1 cellular context compared by ENCODE assay signal in the genomic region with DNA sequence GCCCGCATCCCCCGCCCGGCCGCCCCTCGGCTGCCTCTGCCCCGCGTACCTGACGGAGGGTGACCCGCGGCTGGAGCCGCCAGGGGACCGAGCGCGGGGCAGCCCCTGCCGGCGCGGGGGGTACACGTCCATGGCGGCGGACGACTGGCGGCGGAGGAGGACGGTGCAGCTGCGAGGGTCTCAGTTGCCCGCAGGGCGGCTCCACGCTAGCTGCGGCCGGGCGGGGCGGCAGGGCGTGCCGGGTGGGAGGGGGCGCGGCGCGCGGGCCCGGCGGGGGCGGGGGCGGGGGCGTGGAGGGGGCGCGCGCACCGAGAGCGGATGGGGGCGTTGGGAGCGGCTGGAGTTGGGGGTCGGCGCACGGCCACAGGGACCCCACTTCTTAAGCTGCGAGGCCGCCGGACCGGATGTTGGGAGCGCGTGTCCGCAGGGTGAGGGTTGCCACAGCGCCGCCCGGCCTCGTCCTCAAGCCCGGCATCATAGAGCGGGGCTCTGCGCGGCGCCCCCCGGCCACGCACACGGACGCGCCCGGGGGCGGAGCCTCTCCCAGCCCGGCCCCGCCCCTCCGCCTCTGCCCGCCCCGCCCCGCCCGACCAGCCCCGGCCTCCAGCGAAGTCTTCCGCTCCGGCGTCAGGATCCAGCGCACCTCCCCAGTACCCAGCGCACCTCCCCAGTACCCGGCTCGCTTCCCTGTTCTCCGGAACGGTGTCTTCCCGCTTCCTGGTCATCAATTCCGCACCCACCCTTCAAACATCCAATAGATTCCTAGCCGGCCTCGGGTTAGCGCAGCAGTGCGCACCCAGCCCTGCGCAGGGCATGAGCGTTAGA.
TF ChIP-seq lines count a peak whose summit lies in the region.

A gene (minus strand): TSS at position 244 of the 825 bp plus-strand sequence. CDS start 112 bp downstream, at position 132.

TF ChIP-seq in HepG2, 621 proteins besides CTCF, POLR2A, EP300 and RAD21 (continued from another document and continues in another):
- TF ChIP-seq, protein P1, sequence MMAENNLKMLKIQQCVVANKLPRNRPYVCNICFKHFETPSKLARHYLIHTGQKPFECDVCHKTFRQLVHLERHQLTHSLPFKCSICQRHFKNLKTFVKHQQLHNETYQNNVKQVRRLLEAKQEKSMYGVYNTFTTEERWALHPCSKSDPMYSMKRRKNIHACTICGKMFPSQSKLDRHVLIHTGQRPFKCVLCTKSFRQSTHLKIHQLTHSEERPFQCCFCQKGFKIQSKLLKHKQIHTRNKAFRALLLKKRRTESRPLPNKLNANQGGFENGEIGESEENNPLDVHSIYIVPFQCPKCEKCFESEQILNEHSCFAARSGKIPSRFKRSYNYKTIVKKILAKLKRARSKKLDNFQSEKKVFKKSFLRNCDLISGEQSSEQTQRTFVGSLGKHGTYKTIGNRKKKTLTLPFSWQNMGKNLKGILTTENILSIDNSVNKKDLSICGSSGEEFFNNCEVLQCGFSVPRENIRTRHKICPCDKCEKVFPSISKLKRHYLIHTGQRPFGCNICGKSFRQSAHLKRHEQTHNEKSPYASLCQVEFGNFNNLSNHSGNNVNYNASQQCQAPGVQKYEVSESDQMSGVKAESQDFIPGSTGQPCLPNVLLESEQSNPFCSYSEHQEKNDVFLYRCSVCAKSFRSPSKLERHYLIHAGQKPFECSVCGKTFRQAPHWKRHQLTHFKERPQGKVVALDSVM (CRISPR knock-in tag; IDR thresholded peaks at IDR 0.05) = peak; percentile 47; the same call in 1 of the 2 replicates
- TF ChIP-seq CENPT (CRISPR knock-in tag; IDR thresholded peaks at IDR 0.05; ENCODE audit: low read depth) (0 out of 2 replicates have a peak, but pooled peaks have one; percentile 6), ZMYM2 (CRISPR knock-in tag; IDR thresholded peaks at IDR 0.05) (no peak; the same call in 1 of the 2 replicates), ZFAT (CRISPR knock-in tag; conservative IDR thresholded peaks at IDR 0.05) (0 out of 2 replicates have a peak, but pooled peaks have one; percentile 14), MYNN (CRISPR knock-in tag; IDR thresholded peaks at IDR 0.05; ENCODE audit: low read depth) (no peak), HNRNPK (IDR thresholded peaks at IDR 0.05; ENCODE audit: low read depth, low read length, poor library complexity, severe bottlenecking) (peak; percentile 89), ZNF552 (CRISPR knock-in tag; IDR thresholded peaks at IDR 0.05; ENCODE audit: borderline replicate concordance) (peak; percentile 73; the same call in 1 of the 2 replicates), ZNF816 (CRISPR knock-in tag; IDR thresholded peaks at IDR 0.05; ENCODE audit: borderline replicate concordance) (peak; percentile 97; the same call in 1 of the 2 replicates), KDM2A (CRISPR knock-in tag; IDR thresholded peaks at IDR 0.05; ENCODE audit: borderline replicate concordance, low read depth) (peak; percentile 65), NR2C2 (CRISPR knock-in tag; IDR thresholded peaks at IDR 0.05; ENCODE audit: borderline replicate concordance) (0 out of 2 replicates have a peak, but pooled peaks have one; percentile 3), SMYD3 (CRISPR knock-in tag; IDR thresholded peaks at IDR 0.05) (no peak), SOX6 (IDR thresholded peaks at IDR 0.05) (no peak), SOX6 (CRISPR knock-in tag; IDR thresholded peaks at IDR 0.05) (peak; percentile 27), NR3C1 (CRISPR knock-in tag; IDR thresholded peaks at IDR 0.05) (no peak), ZNF792 (CRISPR knock-in tag; IDR thresholded peaks at IDR 0.05) (no peak), FLYWCH1 (CRISPR knock-in tag; IDR thresholded peaks at IDR 0.05) (no peak), SP2 (CRISPR knock-in tag; IDR thresholded peaks at IDR 0.05) (no peak), RCOR2 (CRISPR knock-in tag; IDR thresholded peaks at IDR 0.05) (no peak), ZNF180 (CRISPR knock-in tag; IDR thresholded peaks at IDR 0.05; ENCODE audit: borderline replicate concordance, low read depth) (no peak), TCF7 (IDR thresholded peaks at IDR 0.05; ENCODE audit: low read depth) (no peak), ZNF7 (CRISPR knock-in tag; IDR thresholded peaks at IDR 0.05) (no peak)
- TF ChIP-seq, protein P2, sequence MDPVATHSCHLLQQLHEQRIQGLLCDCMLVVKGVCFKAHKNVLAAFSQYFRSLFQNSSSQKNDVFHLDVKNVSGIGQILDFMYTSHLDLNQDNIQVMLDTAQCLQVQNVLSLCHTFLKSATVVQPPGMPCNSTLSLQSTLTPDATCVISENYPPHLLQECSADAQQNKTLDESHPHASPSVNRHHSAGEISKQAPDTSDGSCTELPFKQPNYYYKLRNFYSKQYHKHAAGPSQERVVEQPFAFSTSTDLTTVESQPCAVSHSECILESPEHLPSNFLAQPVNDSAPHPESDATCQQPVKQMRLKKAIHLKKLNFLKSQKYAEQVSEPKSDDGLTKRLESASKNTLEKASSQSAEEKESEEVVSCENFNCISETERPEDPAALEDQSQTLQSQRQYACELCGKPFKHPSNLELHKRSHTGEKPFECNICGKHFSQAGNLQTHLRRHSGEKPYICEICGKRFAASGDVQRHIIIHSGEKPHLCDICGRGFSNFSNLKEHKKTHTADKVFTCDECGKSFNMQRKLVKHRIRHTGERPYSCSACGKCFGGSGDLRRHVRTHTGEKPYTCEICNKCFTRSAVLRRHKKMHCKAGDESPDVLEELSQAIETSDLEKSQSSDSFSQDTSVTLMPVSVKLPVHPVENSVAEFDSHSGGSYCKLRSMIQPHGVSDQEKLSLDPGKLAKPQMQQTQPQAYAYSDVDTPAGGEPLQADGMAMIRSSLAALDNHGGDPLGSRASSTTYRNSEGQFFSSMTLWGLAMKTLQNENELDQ (CRISPR knock-in tag; IDR thresholded peaks at IDR 0.05; ENCODE audit: borderline replicate concordance) = no peak
- TF ChIP-seq, protein P3, sequence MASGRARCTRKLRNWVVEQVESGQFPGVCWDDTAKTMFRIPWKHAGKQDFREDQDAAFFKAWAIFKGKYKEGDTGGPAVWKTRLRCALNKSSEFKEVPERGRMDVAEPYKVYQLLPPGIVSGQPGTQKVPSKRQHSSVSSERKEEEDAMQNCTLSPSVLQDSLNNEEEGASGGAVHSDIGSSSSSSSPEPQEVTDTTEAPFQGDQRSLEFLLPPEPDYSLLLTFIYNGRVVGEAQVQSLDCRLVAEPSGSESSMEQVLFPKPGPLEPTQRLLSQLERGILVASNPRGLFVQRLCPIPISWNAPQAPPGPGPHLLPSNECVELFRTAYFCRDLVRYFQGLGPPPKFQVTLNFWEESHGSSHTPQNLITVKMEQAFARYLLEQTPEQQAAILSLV (CRISPR knock-in tag; IDR thresholded peaks at IDR 0.05; ENCODE audit: borderline replicate concordance) = peak; percentile 34
- TF ChIP-seq, protein P4, sequence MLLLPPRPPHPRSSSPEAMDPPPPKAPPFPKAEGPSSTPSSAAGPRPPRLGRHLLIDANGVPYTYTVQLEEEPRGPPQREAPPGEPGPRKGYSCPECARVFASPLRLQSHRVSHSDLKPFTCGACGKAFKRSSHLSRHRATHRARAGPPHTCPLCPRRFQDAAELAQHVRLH (CRISPR knock-in tag; IDR thresholded peaks at IDR 0.05; ENCODE audit: borderline replicate concordance, low read depth) = 0 out of 2 replicates have a peak, but pooled peaks have one; percentile 36
- TF ChIP-seq, protein P5, sequence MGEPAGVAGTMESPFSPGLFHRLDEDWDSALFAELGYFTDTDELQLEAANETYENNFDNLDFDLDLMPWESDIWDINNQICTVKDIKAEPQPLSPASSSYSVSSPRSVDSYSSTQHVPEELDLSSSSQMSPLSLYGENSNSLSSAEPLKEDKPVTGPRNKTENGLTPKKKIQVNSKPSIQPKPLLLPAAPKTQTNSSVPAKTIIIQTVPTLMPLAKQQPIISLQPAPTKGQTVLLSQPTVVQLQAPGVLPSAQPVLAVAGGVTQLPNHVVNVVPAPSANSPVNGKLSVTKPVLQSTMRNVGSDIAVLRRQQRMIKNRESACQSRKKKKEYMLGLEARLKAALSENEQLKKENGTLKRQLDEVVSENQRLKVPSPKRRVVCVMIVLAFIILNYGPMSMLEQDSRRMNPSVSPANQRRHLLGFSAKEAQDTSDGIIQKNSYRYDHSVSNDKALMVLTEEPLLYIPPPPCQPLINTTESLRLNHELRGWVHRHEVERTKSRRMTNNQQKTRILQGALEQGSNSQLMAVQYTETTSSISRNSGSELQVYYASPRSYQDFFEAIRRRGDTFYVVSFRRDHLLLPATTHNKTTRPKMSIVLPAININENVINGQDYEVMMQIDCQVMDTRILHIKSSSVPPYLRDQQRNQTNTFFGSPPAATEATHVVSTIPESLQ (CRISPR knock-in tag; conservative IDR thresholded peaks at IDR 0.05) = no peak
- TF ChIP-seq, protein P6, sequence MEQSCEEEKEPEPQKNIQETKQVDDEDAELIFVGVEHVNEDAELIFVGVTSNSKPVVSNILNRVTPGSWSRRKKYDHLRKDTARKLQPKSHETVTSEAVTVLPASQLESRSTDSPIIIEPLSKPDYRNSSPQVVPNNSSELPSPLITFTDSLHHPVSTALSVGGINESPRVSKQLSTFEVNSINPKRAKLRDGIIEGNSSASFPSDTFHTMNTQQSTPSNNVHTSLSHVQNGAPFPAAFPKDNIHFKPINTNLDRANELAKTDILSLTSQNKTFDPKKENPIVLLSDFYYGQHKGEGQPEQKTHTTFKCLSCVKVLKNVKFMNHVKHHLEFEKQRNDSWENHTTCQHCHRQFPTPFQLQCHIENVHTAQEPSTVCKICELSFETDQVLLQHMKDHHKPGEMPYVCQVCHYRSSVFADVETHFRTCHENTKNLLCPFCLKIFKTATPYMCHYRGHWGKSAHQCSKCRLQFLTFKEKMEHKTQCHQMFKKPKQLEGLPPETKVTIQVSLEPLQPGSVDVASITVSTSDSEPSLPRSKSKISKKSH (CRISPR knock-in tag; IDR thresholded peaks at IDR 0.05; ENCODE audit: borderline replicate concordance) = peak; percentile 82
- TF ChIP-seq, protein P7, sequence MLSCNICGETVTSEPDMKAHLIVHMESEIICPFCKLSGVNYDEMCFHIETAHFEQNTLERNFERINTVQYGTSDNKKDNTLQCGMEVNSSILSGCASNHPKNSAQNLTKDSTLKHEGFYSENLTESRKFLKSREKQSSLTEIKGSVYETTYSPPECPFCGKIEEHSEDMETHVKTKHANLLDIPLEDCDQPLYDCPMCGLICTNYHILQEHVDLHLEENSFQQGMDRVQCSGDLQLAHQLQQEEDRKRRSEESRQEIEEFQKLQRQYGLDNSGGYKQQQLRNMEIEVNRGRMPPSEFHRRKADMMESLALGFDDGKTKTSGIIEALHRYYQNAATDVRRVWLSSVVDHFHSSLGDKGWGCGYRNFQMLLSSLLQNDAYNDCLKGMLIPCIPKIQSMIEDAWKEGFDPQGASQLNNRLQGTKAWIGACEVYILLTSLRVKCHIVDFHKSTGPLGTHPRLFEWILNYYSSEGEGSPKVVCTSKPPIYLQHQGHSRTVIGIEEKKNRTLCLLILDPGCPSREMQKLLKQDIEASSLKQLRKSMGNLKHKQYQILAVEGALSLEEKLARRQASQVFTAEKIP (CRISPR knock-in tag; IDR thresholded peaks at IDR 0.05; ENCODE audit: borderline replicate concordance) = no peak
- TF ChIP-seq, protein P8, sequence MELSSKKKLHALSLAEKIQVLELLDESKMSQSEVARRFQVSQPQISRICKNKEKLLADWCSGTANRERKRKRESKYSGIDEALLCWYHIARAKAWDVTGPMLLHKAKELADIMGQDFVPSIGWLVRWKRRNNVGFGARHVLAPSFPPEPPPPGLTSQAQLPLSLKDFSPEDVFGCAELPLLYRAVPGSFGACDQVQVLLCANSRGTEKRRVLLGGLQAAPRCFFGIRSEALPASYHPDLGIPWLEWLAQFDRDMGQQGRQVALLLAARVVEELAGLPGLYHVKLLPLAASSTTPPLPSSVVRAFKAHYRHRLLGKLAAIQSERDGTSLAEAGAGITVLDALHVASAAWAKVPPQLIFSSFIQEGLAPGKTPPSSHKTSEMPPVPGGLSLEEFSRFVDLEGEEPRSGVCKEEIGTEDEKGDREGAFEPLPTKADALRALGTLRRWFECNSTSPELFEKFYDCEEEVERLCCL (CRISPR knock-in tag; IDR thresholded peaks at IDR 0.05; ENCODE audit: borderline replicate concordance) = no peak
- TF ChIP-seq, protein P9, sequence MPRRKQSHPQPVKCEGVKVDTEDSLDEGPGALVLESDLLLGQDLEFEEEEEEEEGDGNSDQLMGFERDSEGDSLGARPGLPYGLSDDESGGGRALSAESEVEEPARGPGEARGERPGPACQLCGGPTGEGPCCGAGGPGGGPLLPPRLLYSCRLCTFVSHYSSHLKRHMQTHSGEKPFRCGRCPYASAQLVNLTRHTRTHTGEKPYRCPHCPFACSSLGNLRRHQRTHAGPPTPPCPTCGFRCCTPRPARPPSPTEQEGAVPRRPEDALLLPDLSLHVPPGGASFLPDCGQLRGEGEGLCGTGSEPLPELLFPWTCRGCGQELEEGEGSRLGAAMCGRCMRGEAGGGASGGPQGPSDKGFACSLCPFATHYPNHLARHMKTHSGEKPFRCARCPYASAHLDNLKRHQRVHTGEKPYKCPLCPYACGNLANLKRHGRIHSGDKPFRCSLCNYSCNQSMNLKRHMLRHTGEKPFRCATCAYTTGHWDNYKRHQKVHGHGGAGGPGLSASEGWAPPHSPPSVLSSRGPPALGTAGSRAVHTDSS (CRISPR knock-in tag; conservative IDR thresholded peaks at IDR 0.05) = no peak
- TF ChIP-seq, protein P10, sequence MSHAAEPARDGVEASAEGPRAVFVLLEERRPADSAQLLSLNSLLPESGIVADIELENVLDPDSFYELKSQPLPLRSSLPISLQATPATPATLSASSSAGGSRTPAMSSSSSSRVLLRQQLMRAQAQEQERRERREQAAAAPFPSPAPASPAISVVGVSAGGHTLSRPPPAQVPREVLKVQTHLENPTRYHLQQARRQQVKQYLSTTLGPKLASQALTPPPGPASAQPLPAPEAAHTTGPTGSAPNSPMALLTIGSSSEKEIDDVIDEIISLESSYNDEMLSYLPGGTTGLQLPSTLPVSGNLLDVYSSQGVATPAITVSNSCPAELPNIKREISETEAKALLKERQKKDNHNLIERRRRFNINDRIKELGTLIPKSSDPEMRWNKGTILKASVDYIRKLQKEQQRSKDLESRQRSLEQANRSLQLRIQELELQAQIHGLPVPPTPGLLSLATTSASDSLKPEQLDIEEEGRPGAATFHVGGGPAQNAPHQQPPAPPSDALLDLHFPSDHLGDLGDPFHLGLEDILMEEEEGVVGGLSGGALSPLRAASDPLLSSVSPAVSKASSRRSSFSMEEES (CRISPR knock-in tag; IDR thresholded peaks at IDR 0.05) = no peak
- TF ChIP-seq, protein P11, sequence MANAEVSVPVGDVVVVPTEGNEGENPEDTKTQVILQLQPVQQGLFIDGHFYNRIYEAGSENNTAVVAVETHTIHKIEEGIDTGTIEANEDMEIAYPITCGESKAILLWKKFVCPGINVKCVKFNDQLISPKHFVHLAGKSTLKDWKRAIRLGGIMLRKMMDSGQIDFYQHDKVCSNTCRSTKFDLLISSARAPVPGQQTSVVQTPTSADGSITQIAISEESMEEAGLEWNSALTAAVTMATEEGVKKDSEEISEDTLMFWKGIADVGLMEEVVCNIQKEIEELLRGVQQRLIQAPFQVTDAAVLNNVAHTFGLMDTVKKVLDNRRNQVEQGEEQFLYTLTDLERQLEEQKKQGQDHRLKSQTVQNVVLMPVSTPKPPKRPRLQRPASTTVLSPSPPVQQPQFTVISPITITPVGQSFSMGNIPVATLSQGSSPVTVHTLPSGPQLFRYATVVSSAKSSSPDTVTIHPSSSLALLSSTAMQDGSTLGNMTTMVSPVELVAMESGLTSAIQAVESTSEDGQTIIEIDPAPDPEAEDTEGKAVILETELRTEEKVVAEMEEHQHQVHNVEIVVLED (CRISPR knock-in tag; IDR thresholded peaks at IDR 0.05; ENCODE audit: borderline replicate concordance) = peak; percentile 64
